In the genomic region with DNA sequence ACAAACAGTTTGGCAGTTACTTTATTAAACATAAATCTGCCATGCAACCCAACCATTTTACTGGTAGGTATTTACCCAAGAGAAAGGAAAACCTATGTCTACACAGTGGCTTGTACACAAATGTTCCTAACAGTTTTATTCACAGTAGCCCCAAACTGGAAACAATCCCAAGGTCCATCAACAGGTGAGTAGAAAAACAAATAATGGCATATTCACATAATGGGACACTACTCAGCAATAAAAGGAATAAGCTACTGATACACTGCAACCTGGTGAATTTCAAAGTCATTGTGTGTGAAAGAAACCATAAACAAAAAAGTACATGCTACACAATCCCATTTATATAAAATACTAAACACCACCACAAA, we compare ENCODE assay signal across 19 cellular contexts. TPM values are rescaled to one million over a fixed set of nuclear protein-coding genes. Genes with fewer than 3 reads are reported as not detected.
A peak's percentile ranks its signal among the peaks of the same experiment; 100 is the strongest.
DNase-seq lines count a peak whose midpoint lies in the region; ATAC-seq, FAIRE-seq and TF ChIP-seq lines count a peak whose summit lies in the region.
"Had no signal": no experiment of that assay in that cellular context is flagged by ENCODE, and none has a peak within 500 bp of the region (broad histone marks: within the 10 kb centered on the region; RNA-seq: fewer than 3 reads in every experiment).

No MANE protein-coding gene starts in this region.

- TF ChIP-seq CTCF in osteoblast (IDR thresholded peaks at IDR 0.05; ENCODE audit: extremely low read depth, low read depth, low read length), result no peak

- FAIRE-seq in H54 (lab: Jason Lieb, UNC), result peak; percentile 20
- FAIRE-seq: A549, HTR-8/SVneo had no signal

- ATAC-seq in esophagus mucosa, result no peak
- no peak for ATAC-seq in GM21737 (IDR thresholded peaks at IDR 0.05; ENCODE audit: unreplicated experiment)
- ATAC-seq: A549, Right ventricle myocardium inferior had no signal

- no peaks in the 10 kb centered on the region for H3K9me3 Mint-ChIP-seq in T-helper 2 cell treated with Interferon-gamma antibody and Interleukin-4, amounts not matched to agents 5 μg/mL and 100 μg/mL, for 36 hours
- H3K9me3 Mint-ChIP-seq in activated CD4-positive, alpha-beta memory T cell treated with anti-CD3 and anti-CD28 coated beads, Interleukin-2, amount 10 ng/mL, durations not matched to agents 7 days and 5 days, result peaks cover 4% of the 10 kb centered on the region
- H3K9me3 Mint-ChIP-seq: HFFc6 had no signal

- peaks cover 27% of the 10 kb centered on the region for H3K4me1 ChIP-seq in osteoblast (ENCODE audit: insufficient read depth, low read length)

- POLR2A ChIA-PET in activated CD4-positive, alpha-beta memory T cell treated with anti-CD3 and anti-CD28 coated beads, Interleukin-2, amount 10 ng/mL, durations not matched to agents 7 days and 5 days (lab: Charles Lee), result interaction anchor here (1.0 kb wide), 1 partner anchor 11 kb away, joined by 3 read pairs; no protein-coding TSS in a partner anchor

- no peaks in the 10 kb centered on the region for H3K27me3 ChIP-seq in osteoblast (ENCODE audit: insufficient read depth, low read length)

- H4K20me1 ChIP-seq in osteoblast (ENCODE audit: insufficient read depth, low read length), result peaks cover 9% of the 10 kb centered on the region

- H2AFZ ChIP-seq in osteoblast (ENCODE audit: low read length), result no peak overlapping the region

- peaks cover 51% of the 10 kb centered on the region for H3K79me2 ChIP-seq in osteoblast (ENCODE audit: insufficient read depth, low read length)

- H3K4me1 Mint-ChIP-seq in T-helper 2 cell treated with Interferon-gamma antibody and Interleukin-4, amounts not matched to agents 5 μg/mL and 100 μg/mL, for 36 hours (ENCODE audit: low read depth), result peaks cover 53% of the 10 kb centered on the region
- H3K4me1 Mint-ChIP-seq in activated CD4-positive, alpha-beta memory T cell treated with anti-CD3 and anti-CD28 coated beads, Interleukin-2, amount 10 ng/mL, durations not matched to agents 7 days and 5 days, result peaks cover 60% of the 10 kb centered on the region

- peaks cover 16% of the 10 kb centered on the region for H3K36me3 ChIP-seq in osteoblast (ENCODE audit: insufficient read depth, low read length)

- no peaks in the 10 kb centered on the region for H3K9me3 ChIP-seq in osteoblast (ENCODE audit: low read depth, low read length)
- H3K9me3 ChIP-seq: A549 had no signal

- peak overlapping the region; percentile 50 for H3K4me3 Mint-ChIP-seq in T-helper 2 cell treated with Interferon-gamma antibody and Interleukin-4, amounts not matched to agents 5 μg/mL and 100 μg/mL, for 36 hours
- H3K4me3 Mint-ChIP-seq in activated CD4-positive, alpha-beta memory T cell treated with anti-CD3 and anti-CD28 coated beads, Interleukin-2, amount 10 ng/mL, durations not matched to agents 7 days and 5 days, result no peak overlapping the region
- H3K4me3 Mint-ChIP-seq: CD14-positive monocyte, HFFc6 had no signal

- peaks cover 68% of the 10 kb centered on the region for H3K36me3 Mint-ChIP-seq in T-helper 2 cell treated with Interferon-gamma antibody and Interleukin-4, amounts not matched to agents 5 μg/mL and 100 μg/mL, for 36 hours (ENCODE audit: low read depth)
- peaks cover 78% of the 10 kb centered on the region for H3K36me3 Mint-ChIP-seq in activated CD4-positive, alpha-beta memory T cell treated with anti-CD3 and anti-CD28 coated beads, Interleukin-2, amount 10 ng/mL, durations not matched to agents 7 days and 5 days (ENCODE audit: low read depth)

- no peak for DNase-seq in T-helper 2 cell treated with Interferon-gamma antibody and Interleukin-4, amounts not matched to agents 5 μg/mL and 100 μg/mL, for 36 hours (ENCODE audit: low spot score)
- no peak for DNase-seq in T-helper 2 cell
- DNase-seq in H54 (ENCODE audit: insufficient read length, low spot score), result no peak
- no peak for DNase-seq in activated CD4-positive, alpha-beta memory T cell treated with anti-CD3 and anti-CD28 coated beads, Interleukin-2, amount 10 ng/mL, durations not matched to agents 7 days and 5 days
- DNase-seq in osteoblast (ENCODE audit: insufficient read length, low spot score, missing footprints), result no peak
- DNase-seq: DMS79, GDM1, GOT3, NCI-H1048, NCI-H2107, NCI-H446, NCI-H748 treated with DMSO at 0.1 percent for 48 hours had no signal

- no peak overlapping the region for H3K4me3 ChIP-seq in osteoblast (ENCODE audit: insufficient read depth, low read length)
- H3K4me3 ChIP-seq: A549 had no signal

- TF ChIP-seq POLR2A in H54 (IDR thresholded peaks at IDR 0.05; ENCODE audit: low read depth, low read length), result no peak

- H3K4me2 ChIP-seq in osteoblast (ENCODE audit: insufficient read depth, low read length), result peak overlapping the region; percentile 33
- H3K4me2 ChIP-seq: A549 had no signal

- no peaks in the 10 kb centered on the region for H3K27me3 Mint-ChIP-seq in T-helper 2 cell treated with Interferon-gamma antibody and Interleukin-4, amounts not matched to agents 5 μg/mL and 100 μg/mL, for 36 hours (ENCODE audit: low read depth)
- H3K27me3 Mint-ChIP-seq in activated CD4-positive, alpha-beta memory T cell treated with anti-CD3 and anti-CD28 coated beads, Interleukin-2, amount 10 ng/mL, durations not matched to agents 7 days and 5 days, result no peaks in the 10 kb centered on the region

- H3K27ac Mint-ChIP-seq in T-helper 2 cell treated with Interferon-gamma antibody and Interleukin-4, amounts not matched to agents 5 μg/mL and 100 μg/mL, for 36 hours, result no peak overlapping the region
- peak overlapping the region; percentile 21 for H3K27ac Mint-ChIP-seq in activated CD4-positive, alpha-beta memory T cell treated with anti-CD3 and anti-CD28 coated beads, Interleukin-2, amount 10 ng/mL, durations not matched to agents 7 days and 5 days
- H3K27ac Mint-ChIP-seq: CD14-positive monocyte had no signal

- no peak overlapping the region for H3K27ac ChIP-seq in osteoblast (ENCODE audit: low read depth, low read length)
- H3K27ac ChIP-seq: A549 had no signal

- CTCF ChIA-PET in activated CD4-positive, alpha-beta memory T cell treated with anti-CD3 and anti-CD28 coated beads, Interleukin-2, amount 10 ng/mL, durations not matched to agents 7 days and 5 days (lab: Charles Lee), result no interaction called here

RNA-seq across cellular contexts. Expression of gene KYAT3, which starts 12.7 kb away (rescaled TPM):
- total RNA-seq in activated CD4-positive, alpha-beta memory T cell treated with anti-CD3 and anti-CD28 coated beads, Interleukin-2, amount 10 ng/mL, durations not matched to agents 7 days and 5 days, result 10 to 100 TPM; 43.7 to 44.0 TPM
- total RNA-seq in osteoblast (44.8 and 53.9 TPM in 2 replicates), esophagus mucosa (26.3 TPM)

RNA-seq across cellular contexts. Expression of gene RBMXL1, which starts 12.7 kb away (rescaled TPM):
- total RNA-seq in activated CD4-positive, alpha-beta memory T cell treated with anti-CD3 and anti-CD28 coated beads, Interleukin-2, amount 10 ng/mL, durations not matched to agents 7 days and 5 days, result 10 to 100 TPM; 20.3 to 20.9 TPM
- total RNA-seq in osteoblast (11.5 and 13.4 TPM in 2 replicates), esophagus mucosa (13.9 TPM)

RNA-seq across cellular contexts. Expression of gene GBP3, which starts 42.9 kb away (rescaled TPM):
- total RNA-seq in activated CD4-positive, alpha-beta memory T cell treated with anti-CD3 and anti-CD28 coated beads, Interleukin-2, amount 10 ng/mL, durations not matched to agents 7 days and 5 days, result 10 to 100 TPM; 33.6 to 34.4 TPM
- total RNA-seq in osteoblast (22.4 and 39.1 TPM in 2 replicates), esophagus mucosa (9.4 TPM)
